2 cellular contexts compared by ENCODE assay signal in genomic region chr10:55426138-55426537, GRCh38.
TF ChIP-seq lines count a peak whose summit lies in the region.

No MANE protein-coding gene starts in this region.

TF ChIP-seq in H1, 55 proteins besides CTCF, POLR2A, EP300 and RAD21:
- no peak for TF ChIP-seq EGR1 (IDR thresholded peaks at IDR 0.05; ENCODE audit: borderline replicate concordance, low read depth, low read length)
- no peak for TF ChIP-seq CHD2 (IDR thresholded peaks at IDR 0.05; ENCODE audit: low read length)
- TF ChIP-seq SP2 (IDR thresholded peaks at IDR 0.05; ENCODE audit: low read length) = no peak

TF ChIP-seq in HepG2, 621 proteins besides CTCF, POLR2A, EP300 and RAD21:
- TF ChIP-seq MEIS2 (CRISPR knock-in tag; IDR thresholded peaks at IDR 0.05) = no peak
TF ChIP-seq in HepG2: peak in this region for 0.
